ENCODE assay signal across 8 cellular contexts in genomic region chr6:13328076-13328874, GRCh38. TPM values are rescaled to one million over a fixed set of nuclear protein-coding genes. Genes with fewer than 3 reads are reported as not detected.
DNase-seq lines count a peak whose midpoint lies in the region; ATAC-seq and TF ChIP-seq lines count a peak whose summit lies in the region.

Gene TBC1D7 (minus strand): TSS chr6:13328537. CDS start chr6:13326898, 1,639 bp downstream.

- peak; percentile 35 to 94 (median 88) for DNase-seq in C1 segment of cervical spinal cord (lab: John Stamatoyannopoulos, UW)
- DNase-seq in NCI-H526 treated with DMSO at 0.1 percent for 48 hours (lab: John Stamatoyannopoulos, UW), result peak; percentile 94
- DNase-seq in activated CD4-positive, alpha-beta T cell treated with anti-CD3 and anti-CD28 coated beads, Interleukin-2, amount 50 U/mL, for 1 hour, result peak; percentile 92
- peak; percentile 90 for DNase-seq in dedifferentiated amniotic fluid mesenchymal stem cell (ENCODE audit: extremely low spot score)
- peak; percentile 94 to 98 for DNase-seq in left lung
- peak; percentile 90 to 91 for DNase-seq in stimulated activated CD4-positive, alpha-beta T cell treated with anti-CD3 and anti-CD28 coated beads, Interleukin-2, amount 100 ng/mL, for 48 hours

- H3K4me1 ChIP-seq in left lung, result peaks cover 2 to 22% of the 10 kb centered on the region in 2 donors

- no peak for TF ChIP-seq CTCF in left lung (IDR thresholded peaks at IDR 0.05)

- H3K36me3 ChIP-seq in left lung, result peaks cover 0 to 23% of the 10 kb centered on the region in 2 donors

- peak; percentile 89 for ATAC-seq in GM19328 (IDR thresholded peaks at IDR 0.05; ENCODE audit: unreplicated experiment)
- ATAC-seq in HG03469 (IDR thresholded peaks at IDR 0.05; ENCODE audit: unreplicated experiment), result peak; percentile 58
- ATAC-seq in left lung, result peak; percentile 96

- H3K4me3 ChIP-seq in left lung, result peak within 1 kb of the TSS; percentile 78 to 85

- H3K27ac ChIP-seq in left lung, result peak within 1 kb of the TSS; percentile 93 to 97

- no peaks in the 10 kb centered on the region for H3K9me3 ChIP-seq in left lung

- intact Hi-C loops in left lung (cut with DNase I), result loop anchor here in 1 of 2 donors (10.0 kb wide), 1 partner anchor 133 kb away; no protein-coding TSS in a partner anchor

- no peaks in the 10 kb centered on the region for H3K27me3 ChIP-seq in left lung

RNA-seq across cellular contexts. Expression of gene TBC1D7, which starts in this region (rescaled TPM):
- total RNA-seq in left lung, result 10 to 100 TPM; 18.3 to 20.2 TPM

Comparison
In these comparisons a context has a peak if more than half of its experiments do, and no peak if none do; other contexts are left out.
1. Peak in every context shown above with its lines: DNase-seq, ATAC-seq, H3K4me3 ChIP-seq and H3K27ac ChIP-seq.